In the genomic region with DNA sequence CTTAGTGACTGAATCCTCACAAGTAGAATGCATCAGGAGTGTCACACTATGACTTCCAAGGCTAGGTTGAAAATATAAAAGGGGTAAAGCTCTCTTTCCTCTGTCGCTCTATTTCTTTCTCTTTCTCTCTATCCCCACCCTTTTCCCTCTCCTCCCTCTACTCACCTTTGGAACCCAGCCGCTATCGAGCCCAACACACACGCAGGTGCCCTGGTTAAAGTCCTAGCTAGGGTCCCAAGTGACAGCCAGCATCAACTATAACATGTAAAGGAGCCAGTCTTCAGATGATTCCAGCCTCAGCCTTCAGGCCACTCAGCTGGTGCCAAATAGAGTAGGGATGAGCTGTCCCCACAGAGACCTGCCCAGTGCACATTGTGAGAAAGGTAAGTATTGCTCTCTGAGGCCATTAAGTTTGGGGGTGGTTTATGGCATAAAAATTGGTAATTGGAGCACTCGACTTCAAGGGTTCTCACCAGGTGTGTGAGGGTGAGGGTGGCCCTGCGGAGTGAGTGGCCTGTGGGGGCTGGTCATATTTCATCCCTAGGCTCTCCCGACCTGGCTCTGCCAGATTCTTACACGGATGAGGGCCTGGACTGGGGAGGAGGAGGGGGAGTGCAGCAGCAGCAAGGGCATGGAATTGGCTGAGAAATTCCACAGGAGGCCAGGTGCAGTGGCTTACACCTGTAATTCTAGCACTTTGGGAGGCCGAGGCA, we compare ENCODE assay signal across 1 cellular context.
TF ChIP-seq lines count a peak whose summit lies in the region.

No MANE protein-coding gene starts in this region.

TF ChIP-seq in H1, 55 proteins besides CTCF, POLR2A, EP300 and RAD21:
- no peak for TF ChIP-seq CBX5 (IDR thresholded peaks at IDR 0.05; ENCODE audit: low read depth, low read length)
- TF ChIP-seq HDAC2 (IDR thresholded peaks at IDR 0.05; ENCODE audit: borderline replicate concordance in 1 of 2, low read depth in 2 of 2, low read length in 2 of 2) = no peak
- no peak for TF ChIP-seq SUZ12 (IDR thresholded peaks at IDR 0.05; ENCODE audit: low read length)
- TF ChIP-seq JUND (IDR thresholded peaks at IDR 0.05; ENCODE audit: low read length) = no peak
- no peak for TF ChIP-seq BCL11A (IDR thresholded peaks at IDR 0.05; ENCODE audit: low read depth in 2 of 2, low read length in 2 of 2)
- no peak for TF ChIP-seq SP1 (IDR thresholded peaks at IDR 0.05; ENCODE audit: low read depth, low read length)
- TF ChIP-seq POU5F1 (IDR thresholded peaks at IDR 0.05; ENCODE audit: low read depth, low read length) = no peak
- no peak for TF ChIP-seq BRCA1 (IDR thresholded peaks at IDR 0.05; ENCODE audit: low read depth, low read length)
